8 cellular contexts compared by ENCODE assay signal in the genomic region with DNA sequence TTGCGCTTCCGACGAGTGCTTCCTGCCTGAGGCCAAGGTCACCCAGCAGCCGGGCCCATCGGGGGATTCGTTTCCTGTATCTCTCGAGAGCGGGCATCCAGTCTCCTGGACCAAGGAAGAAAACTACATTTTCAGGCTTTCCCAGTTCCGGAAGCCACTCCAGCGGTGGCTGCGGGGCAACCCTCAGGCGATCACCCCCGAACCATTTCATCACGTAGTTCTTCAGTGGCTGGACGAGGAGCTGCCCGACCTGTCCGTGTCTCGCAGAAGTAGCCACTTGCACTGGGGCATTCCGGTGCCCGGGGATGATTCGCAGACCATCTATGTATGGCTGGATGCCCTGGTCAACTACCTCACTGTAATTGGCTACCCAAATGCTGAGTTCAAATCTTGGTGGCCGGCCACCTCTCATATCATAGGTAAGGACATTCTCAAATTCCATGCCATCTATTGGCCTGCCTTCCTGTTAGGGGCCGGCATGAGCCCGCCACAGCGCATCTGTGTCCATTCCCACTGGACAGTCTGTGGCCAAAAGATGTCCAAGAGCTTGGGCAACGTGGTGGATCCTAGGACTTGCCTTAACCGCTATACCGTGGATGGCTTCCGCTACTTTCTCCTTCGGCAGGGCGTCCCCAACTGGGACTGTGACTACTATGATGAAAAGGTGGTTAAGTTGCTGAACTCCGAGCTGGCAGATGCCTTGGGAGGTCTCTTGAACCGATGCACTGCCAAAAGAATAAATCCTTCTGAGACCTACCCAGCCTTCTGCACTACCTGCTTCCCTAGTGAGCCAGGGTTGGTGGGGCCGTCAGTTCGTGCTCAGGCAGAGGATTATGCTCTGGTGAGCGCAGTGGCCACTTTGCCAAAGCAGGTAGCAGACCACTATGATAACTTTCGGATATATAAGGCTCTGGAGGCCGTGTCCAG. TPM values are rescaled to one million over a fixed set of nuclear protein-coding genes. Genes with fewer than 3 reads are reported as not detected.
DNase-seq lines count a peak whose midpoint lies in the region; ATAC-seq and TF ChIP-seq lines count a peak whose summit lies in the region.

No MANE protein-coding gene starts in this region.

- no peaks in the 10 kb centered on the region; the same call in 1 of the 2 replicates for H3K36me3 ChIP-seq in Caco-2 (ENCODE audit: control insufficient read depth, insufficient read depth, low read length)
- no peaks in the 10 kb centered on the region for H3K36me3 ChIP-seq in gastroesophageal sphincter
- no peaks in the 10 kb centered on the region for H3K36me3 ChIP-seq in ovary

- POLR2A ChIA-PET in Caco-2 (lab: Charles Lee): no interaction called here
- POLR2A ChIA-PET in activated CD8-positive, alpha-beta T cell treated with anti-CD3 and anti-CD28 coated beads for 36 hours (lab: Charles Lee): interaction anchor here (0.9 to 3.3 kb wide), 5 partner anchors 12 to 206 kb away, joined by 3 to 19 read pairs (median 3); partner anchors contain the start of genes HSPD1 and HSPE1

- DNase-seq in Caco-2 (peak in 1 of 2 experiments; percentile 38), ovary (peak in 3 of 5 donors; percentile 16 to 49 (median 21)), SK-N-DZ (ENCODE audit: low spot score) (no peak), putamen (ENCODE audit: low spot score) (no peak)
- peak; percentile 18 for DNase-seq in activated CD8-positive, alpha-beta T cell treated with anti-CD3 and anti-CD28 coated beads for 36 hours

- TF ChIP-seq POLR2A in gastroesophageal sphincter (IDR thresholded peaks at IDR 0.05): no peak
- no peak for TF ChIP-seq POLR2A in ovary (IDR thresholded peaks at IDR 0.05)

- peaks cover 12% of the 10 kb centered on the region for H3K4me1 Mint-ChIP-seq in Caco-2 (ENCODE audit: low read depth, unreplicated experiment)
- peaks cover 35% of the 10 kb centered on the region for H3K4me1 Mint-ChIP-seq in activated CD8-positive, alpha-beta T cell treated with anti-CD3 and anti-CD28 coated beads for 36 hours (ENCODE audit: low read depth)

- no TSS peak for BruUV-seq in Caco-2 (replicated peaks; lab: Mats Ljungman, UMichigan)

- CTCF ChIA-PET in Caco-2 (lab: Charles Lee): no interaction called here
- CTCF ChIA-PET in activated CD8-positive, alpha-beta T cell treated with anti-CD3 and anti-CD28 coated beads for 36 hours (lab: Charles Lee): interaction anchor here (0.6 to 3.2 kb wide), 10 partner anchors 9 to 291 kb away, joined by 3 to 24 read pairs (median 4); no protein-coding TSS in a partner anchor

- H3K9me3 Mint-ChIP-seq in Caco-2 (ENCODE audit: unreplicated experiment): no peaks in the 10 kb centered on the region
- no peaks in the 10 kb centered on the region for H3K9me3 Mint-ChIP-seq in activated CD8-positive, alpha-beta T cell treated with anti-CD3 and anti-CD28 coated beads for 36 hours

- H3K27me3 ChIP-seq in Caco-2 (replicated peaks; ENCODE audit: control insufficient read depth, insufficient read depth, low read length) (no peaks in the 10 kb centered on the region), gastroesophageal sphincter (no peaks in the 10 kb centered on the region), ovary (peaks cover 2% of the 10 kb centered on the region)

- H3K4me3 Mint-ChIP-seq in Caco-2 (ENCODE audit: unreplicated experiment): peak overlapping the region; percentile 90
- peak overlapping the region; percentile 78 for H3K4me3 Mint-ChIP-seq in activated CD8-positive, alpha-beta T cell treated with anti-CD3 and anti-CD28 coated beads for 36 hours

- peak; percentile 28 for ATAC-seq in HG03571 (IDR thresholded peaks at IDR 0.05; ENCODE audit: unreplicated experiment)
- no peak for ATAC-seq in activated CD8-positive, alpha-beta T cell treated with anti-CD3 and anti-CD28 coated beads for 36 hours
- no peak for ATAC-seq in gastroesophageal sphincter
- no peak for ATAC-seq in HG03565 (IDR thresholded peaks at IDR 0.05; ENCODE audit: unreplicated experiment)

- peak overlapping the region; percentile 86 for H3K4me3 ChIP-seq in Caco-2 (ENCODE audit: low read depth, low read length)
- peak overlapping the region; percentile 58 to 67 for H3K4me3 ChIP-seq in gastroesophageal sphincter
- H3K4me3 ChIP-seq in ovary: peak overlapping the region; percentile 86

- H3K36me3 Mint-ChIP-seq in Caco-2 (ENCODE audit: insufficient read depth, unreplicated experiment): peaks cover 23% of the 10 kb centered on the region
- peaks cover 41% of the 10 kb centered on the region for H3K36me3 Mint-ChIP-seq in activated CD8-positive, alpha-beta T cell treated with anti-CD3 and anti-CD28 coated beads for 36 hours (ENCODE audit: low read depth)

- TF ChIP-seq EP300 in gastroesophageal sphincter (IDR thresholded peaks at IDR 0.05): no peak
- no peak for TF ChIP-seq EP300 in ovary (IDR thresholded peaks at IDR 0.05)

- H3K9me3 ChIP-seq in Caco-2 (no peaks in the 10 kb centered on the region), gastroesophageal sphincter (no peaks in the 10 kb centered on the region), ovary (no peaks in the 10 kb centered on the region)

- 7 to 35% methylated on average over 5 to 9 of the region's 38 CpGs for WGBS in gastroesophageal sphincter (ENCODE audit: low coverage in 1 of 2), 2 donors
- WGBS in ovary, 3 donors: 13 to 19% (median 14%) methylated on average over 38 of the region's 38 CpGs

- intact Hi-C loops in Caco-2 (cut with micrococcal nuclease; ENCODE audit: unreplicated experiment) (loop anchor here (5.0 to 10.0 kb wide), 4 partner anchors 189 to 591 kb away; partner anchors contain the start of genes COQ10B, HSPE1 and MOB4), ovary (cut with DNase I) (loop anchor here in 1 of 4 donors (10.0 kb wide), 1 partner anchor 191 kb away; the partner anchor contains the start of gene MOB4)
- intact Hi-C loops in activated CD8-positive, alpha-beta T cell treated with anti-CD3 and anti-CD28 coated beads for 36 hours (cut with micrococcal nuclease): loop anchor here (2.0 to 10.0 kb wide), 2 partner anchors 71 to 271 kb away; partner anchors contain the start of gene SF3B1

- peaks cover 3% of the 10 kb centered on the region for H3K27me3 Mint-ChIP-seq in Caco-2 (ENCODE audit: insufficient read depth, unreplicated experiment)
- H3K27me3 Mint-ChIP-seq in activated CD8-positive, alpha-beta T cell treated with anti-CD3 and anti-CD28 coated beads for 36 hours: no peaks in the 10 kb centered on the region

- TF ChIP-seq CTCF in Caco-2 (IDR thresholded peaks at IDR 0.05; ENCODE audit: insufficient read depth in 1 of 2, low read depth in 1 of 2, low read length in 1 of 2, severe bottlenecking in 1 of 2, unreplicated experiment in 1 of 2) (no peak), gastroesophageal sphincter (IDR thresholded peaks at IDR 0.05) (no peak), ovary (IDR thresholded peaks at IDR 0.05) (no peak)
- TF ChIP-seq CTCF in activated CD8-positive, alpha-beta T cell treated with anti-CD3 and anti-CD28 coated beads for 36 hours (IDR thresholded peaks at IDR 0.05): no peak

- H3K4me1 ChIP-seq in Caco-2 (peaks cover 5% of the 10 kb centered on the region), gastroesophageal sphincter (peaks cover 0 to 43% (median 19%) of the 10 kb centered on the region in 3 donors), ovary (ENCODE audit: insufficient read depth) (peaks cover 9% of the 10 kb centered on the region)

- peak overlapping the region; percentile 94 for H3K27ac Mint-ChIP-seq in Caco-2 (ENCODE audit: unreplicated experiment)
- H3K27ac Mint-ChIP-seq in activated CD8-positive, alpha-beta T cell treated with anti-CD3 and anti-CD28 coated beads for 36 hours: peak overlapping the region; percentile 91

- H3K27ac ChIP-seq in gastroesophageal sphincter: peak overlapping the region in 3 of 4 donors; percentile 82 to 88 (median 83)
- H3K27ac ChIP-seq in ovary: no peak overlapping the region

RNA-seq across cellular contexts. Expression of gene MARS2, which starts 1.0 kb away (rescaled TPM):
- total RNA-seq in Caco-2 (2022) (12.1 and 13.1 TPM in 2 replicates), gastroesophageal sphincter (1 to 10 TPM; 2.8 to 6.7 (median 4.2) TPM), ovary (1 to 10 TPM; 3.2 to 7.7 (median 5.0) TPM)
- 10 to 100 TPM; 15.3 to 16.7 TPM for total RNA-seq in activated CD8-positive, alpha-beta T cell treated with anti-CD3 and anti-CD28 coated beads for 36 hours
- 1 to 10 TPM; 1.8 to 4.7 TPM for polyA plus RNA-seq in ovary
- polyA plus RNA-seq in SK-N-DZ (2014; cell fraction: cytosol; rRNA removed): 6.4 and 8.5 TPM in 2 replicates
- 7.2 and 8.0 TPM in 2 replicates for polyA plus RNA-seq in SK-N-DZ (2014; cell fraction: nucleus; rRNA removed)

RNA-seq across cellular contexts. Expression of gene RFTN2, which starts 30.8 kb away (rescaled TPM):
- 0.18 TPM in 1 of 2 replicates, not detected in the other for total RNA-seq in Caco-2 (2022)
- total RNA-seq in activated CD8-positive, alpha-beta T cell treated with anti-CD3 and anti-CD28 coated beads for 36 hours: not detected
- 1 to 10 TPM; 4.2 to 8.9 (median 7.8) TPM for total RNA-seq in gastroesophageal sphincter
- total RNA-seq in ovary: 10 to 100 TPM in 6 of 7 donors, 1 to 10 TPM in 1; 9.7 to 22.1 (median 15.3) TPM
- 10 to 100 TPM in 1 of 2 donors, 1 to 10 TPM in 1; 8.1 to 13.4 TPM for polyA plus RNA-seq in ovary
- not detected in 2 replicates for polyA plus RNA-seq in SK-N-DZ (2014; cell fraction: cytosol; rRNA removed)
- 0.16 TPM in 1 of 2 replicates, not detected in the other for polyA plus RNA-seq in SK-N-DZ (2014; cell fraction: nucleus; rRNA removed)

Comparison
In these comparisons a context has a peak if more than half of its experiments do, and no peak if none do; other contexts are left out.
1. DNase-seq: peak in activated CD8-positive, alpha-beta T cell treated with anti-CD3 and anti-CD28 coated beads for 36 hours (single experiment) and ovary (3 of 5); none in SK-N-DZ (single experiment) and putamen (single experiment).
2. H3K27ac ChIP-seq: peak in gastroesophageal sphincter (3 of 4); none in ovary (0 of 2).
3. Peak in every context shown above with its lines, with median percentiles within 50 percentile points of each other: H3K4me3 ChIP-seq.